8 cellular contexts compared by ENCODE assay signal in genomic region chr17:5191541-5192417, GRCh38. TPM values are rescaled to one million over a fixed set of nuclear protein-coding genes. Genes with fewer than 3 reads are reported as not detected.
DNase-seq lines count a peak whose midpoint lies in the region; ATAC-seq and TF ChIP-seq lines count a peak whose summit lies in the region.

ZNF594 (minus strand) TSS chr17:5191868; CDS start chr17:5184256, 7,612 bp downstream.

- peak; percentile 96 for ATAC-seq in GM21381 (IDR thresholded peaks at IDR 0.05; ENCODE audit: unreplicated experiment)

- H3K4me3 Mint-ChIP-seq in endothelial cell (ENCODE audit: unreplicated experiment) (peak within 1 kb of the TSS; percentile 91), mesothelial cell of epicardium (peak within 1 kb of the TSS; percentile 88)

- in situ Hi-C loops in Caki2 (cut with HindIII; ENCODE audit: low pct_unique_long_range_greater_than_20kb, low sequenced_read_pairs) = no loop called here

- TF ChIP-seq CTCF in endothelial cell (IDR thresholded peaks at IDR 0.05; ENCODE audit: unreplicated experiment) (peak; percentile 59), mesothelial cell of epicardium (IDR thresholded peaks at IDR 0.05; ENCODE audit: unreplicated experiment) (no peak)

- H3K27ac Mint-ChIP-seq in endothelial cell (ENCODE audit: unreplicated experiment) (peak within 1 kb of the TSS; percentile 91), mesothelial cell of epicardium (peak within 1 kb of the TSS; percentile 90)

- H3K27me3 Mint-ChIP-seq in endothelial cell (ENCODE audit: unreplicated experiment) (peaks cover 5% of the 10 kb centered on the region), mesothelial cell of epicardium (ENCODE audit: low read depth) (no peaks in the 10 kb centered on the region)

- H3K36me3 Mint-ChIP-seq in endothelial cell (ENCODE audit: low read depth, unreplicated experiment) (peaks cover 42% of the 10 kb centered on the region), mesothelial cell of epicardium (peaks cover 40% of the 10 kb centered on the region)

- DNase-seq in Caki2 (ENCODE audit: low read depth) = peak; percentile 87
- DNase-seq in HUDEP-2 (lab: John Stamatoyannopoulos, UW; ENCODE audit: unreplicated experiment in 76 of 76) = peak; percentile 40 to 97 (median 93)
- DNase-seq in NOMO-1 treated with dmso at 0.1 percent for 144 hours (lab: John Stamatoyannopoulos, UW; ENCODE audit: unreplicated experiment) = peak; percentile 98
- DNase-seq in activated CD8-positive, alpha-beta memory T cell treated with anti-CD3 and anti-CD28 coated beads, Interleukin-2, amount 50 U/mL, for 24 hours (ENCODE audit: extremely low read depth) = peak; percentile 90
- peak; percentile 94 for DNase-seq in endothelial cell (ENCODE audit: low spot score)
- peak; percentile 95 to 96 for DNase-seq in mesothelial cell of epicardium (ENCODE audit: low spot score in 2 of 2, unreplicated experiment in 2 of 2)
- peak; percentile 94 to 96 for DNase-seq in stimulated activated CD8-positive, alpha-beta memory T cell treated with anti-CD3 and anti-CD28 coated beads, Interleukin-15, amount 100 ng/mL, for 4 hours (ENCODE audit: low read depth in 2 of 2)

- H3K4me1 Mint-ChIP-seq in endothelial cell (ENCODE audit: unreplicated experiment) = peaks cover 13% of the 10 kb centered on the region
- peaks cover 22% of the 10 kb centered on the region for H3K4me1 Mint-ChIP-seq in mesothelial cell of epicardium

- H3K9me3 Mint-ChIP-seq in endothelial cell (ENCODE audit: unreplicated experiment) = peaks cover 29% of the 10 kb centered on the region
- peaks cover 29% of the 10 kb centered on the region for H3K9me3 Mint-ChIP-seq in mesothelial cell of epicardium

RNA-seq across cellular contexts. Expression of gene ZNF594, which starts in this region (rescaled TPM):
- 2.6 and 3.7 TPM in 2 replicates for total RNA-seq in Caki2 (2014; rRNA removed; shearing (Covaris generic); ENCODE audit: low replicate concordance)
- total RNA-seq in endothelial cell (ENCODE audit: unreplicated experiment) (11.6 TPM), mesothelial cell of epicardium (18.3 to 21.0 TPM (median 18.9 TPM) in 3 replicates)

Comparison
In these comparisons a context has a peak if more than half of its experiments do, and no peak if none do; other contexts are left out.
1. Peak in every context shown above with its lines: DNase-seq and ATAC-seq.